ENCODE assay signal across 8 cellular contexts in the genomic region with DNA sequence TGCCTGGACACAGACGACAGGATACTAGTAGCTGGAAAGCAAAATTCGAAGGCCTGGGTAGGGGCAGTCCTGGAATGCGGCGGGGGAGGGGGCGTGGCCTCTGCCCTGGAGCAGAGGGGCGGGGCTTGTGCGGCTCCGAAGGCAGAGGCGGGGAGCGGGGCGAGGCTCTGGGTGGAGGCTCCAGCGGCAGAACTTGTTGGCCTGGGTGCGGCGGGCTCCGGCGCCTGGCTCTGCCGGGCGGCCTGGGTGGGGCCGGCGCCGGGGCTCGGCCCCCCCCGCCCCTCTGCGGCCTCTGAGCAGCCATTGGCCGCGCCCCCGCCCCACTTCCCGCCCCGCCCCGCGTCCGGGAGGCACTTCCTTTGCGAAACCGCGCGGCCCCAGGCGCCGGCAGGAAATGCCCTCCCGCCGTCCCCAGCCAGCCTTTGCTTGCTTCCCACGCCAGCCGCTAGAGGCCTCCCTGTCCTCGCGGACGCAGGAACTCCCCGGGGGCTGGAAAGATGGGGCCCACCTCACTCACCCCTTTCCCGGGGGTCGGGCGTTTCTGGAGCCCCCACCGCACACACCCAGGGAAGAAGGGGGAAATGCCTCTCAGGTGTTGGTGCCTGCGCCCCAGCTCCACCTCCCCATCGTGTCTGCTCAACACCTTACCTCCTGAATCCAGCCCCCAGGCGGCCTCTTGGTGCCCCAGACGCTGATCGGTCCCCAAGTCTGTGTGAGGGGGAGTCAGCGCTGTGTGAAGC. TPM values are rescaled to one million over a fixed set of nuclear protein-coding genes. Genes with fewer than 3 reads are reported as not detected.
DNase-seq lines count a peak whose midpoint lies in the region; ATAC-seq and TF ChIP-seq lines count a peak whose summit lies in the region.

No MANE protein-coding gene starts in this region.

- peak; percentile 76 for TF ChIP-seq CTCF in BE2C (IDR thresholded peaks at IDR 0.05; ENCODE audit: low read depth, low read length)
- peak; percentile 92 for TF ChIP-seq CTCF in kidney epithelial cell (IDR thresholded peaks at IDR 0.05; ENCODE audit: insufficient read depth, low read length, poor library complexity, severe bottlenecking)

- no peaks in the 10 kb centered on the region for H3K9me3 ChIP-seq in BE2C

- peaks cover 2% of the 10 kb centered on the region; the same call in 1 of the 2 replicates for H3K4me1 ChIP-seq in BE2C

- ATAC-seq in HG03378 (IDR thresholded peaks at IDR 0.05; ENCODE audit: unreplicated experiment): peak; percentile 60
- peak; percentile 80 to 84 for ATAC-seq in activated CD4-positive, CD25-positive, alpha-beta regulatory T cell treated with anti-CD3 and anti-CD28 coated beads, Interleukin-2, amount 50 U/mL, for 24 hours

- TF ChIP-seq POLR2A in GM19193 (IDR thresholded peaks at IDR 0.05; ENCODE audit: extremely low read depth, insufficient read depth, insufficient read length): peak; percentile 40

- H3K36me3 ChIP-seq in BE2C (peaks cover 20% of the 10 kb centered on the region), kidney epithelial cell (ENCODE audit: control insufficient read depth, insufficient read depth, low read length) (no peaks in the 10 kb centered on the region)

- peak; percentile 99 for DNase-seq in BE2C
- DNase-seq in NCI-H446 (lab: John Stamatoyannopoulos, UW): peak; percentile 86 to 99
- peak; percentile 93 for DNase-seq in cerebellar cortex (ENCODE audit: low spot score)
- DNase-seq in kidney epithelial cell (ENCODE audit: low read depth): peak; percentile 69
- DNase-seq in stimulated activated CD4-positive, alpha-beta T cell treated with anti-CD3 and anti-CD28 coated beads, Interleukin-15, amount 100 ng/mL, for 24 hours: peak; percentile 98

- no peaks in the 10 kb centered on the region for H3K27me3 ChIP-seq in BE2C
- no peaks in the 10 kb centered on the region for H3K27me3 ChIP-seq in kidney epithelial cell (ENCODE audit: control insufficient read depth, insufficient read depth, low read length)

- H3K4me3 ChIP-seq in BE2C (ENCODE audit: low read depth, low read length) (peak overlapping the region; percentile 67), kidney epithelial cell (ENCODE audit: low read depth, low read length) (peak overlapping the region; percentile 44)

RNA-seq across cellular contexts. Expression of a gene that starts 6.7 kb away (rescaled TPM):
- 110 TPM for polyA plus RNA-seq in BE2C (2012; ENCODE audit: insufficient read depth, insufficient read length, low read depth)
- 37.8 and 53.6 TPM in 2 replicates for total RNA-seq in kidney epithelial cell

RNA-seq across cellular contexts. Expression of a gene that starts 12.5 kb away (rescaled TPM):
- polyA plus RNA-seq in BE2C (2012; ENCODE audit: insufficient read depth, insufficient read length, low read depth): 0.11 TPM
- total RNA-seq in kidney epithelial cell: not detected in 2 replicates

RNA-seq across cellular contexts. Expression of a gene that starts 24.3 kb away (rescaled TPM):
- 1.4 TPM for polyA plus RNA-seq in BE2C (2012; ENCODE audit: insufficient read depth, insufficient read length, low read depth)
- total RNA-seq in kidney epithelial cell: 0.21 TPM in 1 of 2 replicates, not detected in the other

RNA-seq across cellular contexts. Expression of a gene that starts 49.7 kb away (rescaled TPM):
- polyA plus RNA-seq in BE2C (2012; ENCODE audit: insufficient read depth, insufficient read length, low read depth): not detected
- not detected in 2 replicates for total RNA-seq in kidney epithelial cell

Comparison
In these comparisons a context has a peak if more than half of its experiments do, and no peak if none do; other contexts are left out.
1. Peak in every context shown above with its lines: DNase-seq, ATAC-seq and H3K4me3 ChIP-seq.